Comparison of ENCODE assay signal across 20 cellular contexts in the genomic region with DNA sequence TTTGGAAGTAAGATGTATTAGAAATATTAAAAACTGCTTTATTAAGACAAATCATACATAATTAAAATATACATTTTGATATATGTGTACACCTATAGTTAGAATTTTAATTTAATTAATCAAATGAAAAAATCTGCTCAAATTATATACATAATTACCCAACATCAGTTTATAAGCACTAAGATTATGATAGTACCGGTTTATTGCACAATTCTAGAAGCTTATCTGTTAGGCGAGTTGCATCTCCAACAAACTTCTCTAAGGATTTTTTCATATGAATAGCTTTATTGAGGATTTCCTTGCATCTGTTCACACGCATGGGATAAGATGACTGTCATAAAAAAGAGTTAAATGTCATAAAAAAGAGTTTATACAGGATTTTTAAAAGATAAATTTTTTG. TPM values are rescaled to one million over a fixed set of nuclear protein-coding genes. Genes with fewer than 3 reads are reported as not detected.
A peak's percentile ranks its signal among the peaks of the same experiment; 100 is the strongest.
DNase-seq lines count a peak whose midpoint lies in the region; ATAC-seq, FAIRE-seq and TF ChIP-seq lines count a peak whose summit lies in the region.
"Had no signal": no experiment of that assay in that cellular context is flagged by ENCODE, and none has a peak within 500 bp of the region (broad histone marks: within the 10 kb centered on the region; RNA-seq: fewer than 3 reads in every experiment).

No MANE protein-coding gene starts in this region.

- FAIRE-seq in G401.6 (lab: Jason Lieb, UNC) (peak; percentile 66), TTC549 (lab: Jason Lieb, UNC) (peak; percentile 3), small intestine (lab: Jason Lieb, UNC) (peak; percentile 62)
- FAIRE-seq: GM18507 had no signal

- H3K9me3 ChIP-seq in small intestine (ENCODE audit: control insufficient read depth, low read depth) = no peaks in the 10 kb centered on the region
- no peaks in the 10 kb centered on the region for H3K9me3 ChIP-seq in lower lobe of right lung
- H3K9me3 ChIP-seq: BLaER1, Caco-2 had no signal

- H3K27ac ChIP-seq in small intestine (ENCODE audit: low read depth in 1 of 2, low read length in 1 of 2) (no peak overlapping the region), lower lobe of right lung (no peak overlapping the region)
- H3K27ac ChIP-seq: BLaER1, C4-2B had no signal

- whole genome bisulfite sequencing in small intestine, 3 donors = 72 to 86% (median 77%) methylated on average over 3 of the region's 3 CpGs

- DNase-seq in fibroblast of villous mesenchyme (ENCODE audit: low read depth) (peak; percentile 40), small intestine (no peak), DMS153 treated with DMSO at 0.1 percent for 48 hours (lab: John Stamatoyannopoulos, UW; ENCODE audit: unreplicated experiment) (no peak), lower lobe of right lung (no peak), Right ventricle myocardium inferior (ENCODE audit: missing footprints) (no peak)
- DNase-seq: Caco-2; CD4-positive, CD25-positive, alpha-beta regulatory T cell; CD8-positive, alpha-beta T cell; DMS153; DMS79; EL; GF-D8; H9 had no signal

- H3K4me3 ChIP-seq in fibroblast of villous mesenchyme (ENCODE audit: low read depth, low read length) (no peak overlapping the region), small intestine (ENCODE audit: low read depth in 1 of 2, low read length in 2 of 2) (no peak overlapping the region), lower lobe of right lung (no peak overlapping the region)
- H3K4me3 ChIP-seq: BLaER1, GM23338 had no signal

- H3K27me3 ChIP-seq in small intestine (ENCODE audit: control insufficient read depth in 2 of 2, insufficient read depth in 2 of 2, low read length in 2 of 2) (no peaks in the 10 kb centered on the region), lower lobe of right lung (ENCODE audit: low read depth) (no peaks in the 10 kb centered on the region)
- H3K27me3 ChIP-seq: BLaER1 had no signal

- ATAC-seq in lower lobe of right lung (no peak), Right ventricle myocardium inferior (no peak)
- ATAC-seq: CD8-positive, alpha-beta T cell; GM23338; HCT116 had no signal

- TF ChIP-seq CTCF in fibroblast of villous mesenchyme (IDR thresholded peaks at IDR 0.05; ENCODE audit: insufficient read depth, low read depth, low read length) = no peak
- TF ChIP-seq CTCF in lower lobe of right lung (IDR thresholded peaks at IDR 0.05) = no peak

- H3K36me3 ChIP-seq in small intestine (ENCODE audit: control insufficient read depth in 2 of 2, insufficient read depth in 2 of 2, low read length in 2 of 2) (no peaks in the 10 kb centered on the region), lower lobe of right lung (peaks cover 29% of the 10 kb centered on the region)

- H3K4me1 ChIP-seq in small intestine (ENCODE audit: control insufficient read depth in 2 of 2, insufficient read depth in 1 of 2, low read depth in 1 of 2, low read length in 1 of 2) (no peaks in the 10 kb centered on the region), lower lobe of right lung (no peaks in the 10 kb centered on the region)
- H3K4me1 ChIP-seq: BLaER1, Caco-2 had no signal

- intact Hi-C loops in lower lobe of right lung (cut with DNase I) = no loop called here
- intact Hi-C loops in Right ventricle myocardium inferior (cut with DNase I) = no loop called here

RNA-seq across cellular contexts. Expression of a gene that starts 19.9 kb away (rescaled TPM):
- total RNA-seq in fibroblast of villous mesenchyme = 39.0 and 48.4 TPM in 2 replicates
- polyA plus RNA-seq in small intestine = 10 to 100 TPM in 1 of 3 donors, 1 to 10 TPM in 2; 4.8 to 11.0 (median 7.3) TPM
- 58.5 TPM for total RNA-seq in lower lobe of right lung
- total RNA-seq in Right ventricle myocardium inferior = 13.2 TPM
